In the genomic region with DNA sequence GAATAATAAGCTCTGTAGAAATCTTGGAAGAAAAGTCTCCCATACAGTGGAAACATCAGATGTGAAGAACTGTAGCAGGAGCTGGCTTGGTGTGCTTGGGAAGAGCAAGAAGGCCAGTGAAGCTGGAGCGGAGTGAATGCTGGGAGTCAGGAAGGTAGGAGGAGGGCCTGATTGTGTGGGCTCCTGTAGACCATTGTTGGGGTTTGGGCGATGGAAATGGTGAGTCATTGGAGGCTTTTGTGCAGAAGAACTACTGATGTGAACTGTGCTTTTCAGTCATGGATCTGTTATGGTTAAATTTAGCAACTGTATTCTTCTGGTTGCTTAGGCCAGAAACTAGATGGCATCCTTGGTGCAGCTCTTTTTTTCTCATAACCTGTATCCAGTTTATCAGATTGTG, we compare ENCODE assay signal across 16 cellular contexts. TPM values are rescaled to one million over a fixed set of nuclear protein-coding genes. Genes with fewer than 3 reads are reported as not detected.
A peak's percentile ranks its signal among the peaks of the same experiment; 100 is the strongest.
DNase-seq lines count a peak whose midpoint lies in the region; ATAC-seq and TF ChIP-seq lines count a peak whose summit lies in the region.
"Had no signal": no experiment of that assay in that cellular context is flagged by ENCODE, and none has a peak within 500 bp of the region (broad histone marks: within the 10 kb centered on the region; RNA-seq: fewer than 3 reads in every experiment).

No MANE protein-coding gene starts in this region.

- H3K36me3 Mint-ChIP-seq in activated T-cell treated with anti-CD3 and anti-CD28 coated beads, Interleukin-2, amount 50 U/mL, for 24 hours (ENCODE audit: low read depth): peaks cover 25% of the 10 kb centered on the region
- no peaks in the 10 kb centered on the region for H3K36me3 Mint-ChIP-seq in progenitor cell of endocrine pancreas (ENCODE audit: insufficient read depth)
- H3K36me3 Mint-ChIP-seq: brain, mesothelial cell of epicardium had no signal

- H3K4me3 ChIP-seq in suprapubic skin: no peak overlapping the region

- TF ChIP-seq EP300 in suprapubic skin (IDR thresholded peaks at IDR 0.05): no peak

- no peaks in the 10 kb centered on the region for H3K27me3 Mint-ChIP-seq in activated T-cell treated with anti-CD3 and anti-CD28 coated beads, Interleukin-2, amount 50 U/mL, for 24 hours
- H3K27me3 Mint-ChIP-seq in progenitor cell of endocrine pancreas: no peaks in the 10 kb centered on the region

- no peak overlapping the region for H3K27ac ChIP-seq in suprapubic skin
- H3K27ac ChIP-seq: foreskin keratinocyte, neutrophil, upper lobe of left lung had no signal

- H3K9me3 ChIP-seq in suprapubic skin: no peaks in the 10 kb centered on the region
- H3K9me3 ChIP-seq: neutrophil, upper lobe of left lung had no signal

- H3K4me1 ChIP-seq in suprapubic skin: peaks cover 46% of the 10 kb centered on the region
- H3K4me1 ChIP-seq: foreskin keratinocyte had no signal

- peak; percentile 38 to 45 for DNase-seq in activated T-cell treated with anti-CD3 and anti-CD28 coated beads, Interleukin-2, amount 50 U/mL, for 48 hours
- no peak for DNase-seq in activated T-cell treated with anti-CD3 and anti-CD28 coated beads, Interleukin-2, amount 50 U/mL, for 24 hours
- DNase-seq in M059J (ENCODE audit: low read depth) (peak; percentile 54), dermis blood vessel endothelial cell (peak; percentile 84), progenitor cell of endocrine pancreas (ENCODE audit: low spot score, unreplicated experiment) (no peak), suprapubic skin (ENCODE audit: low spot score in 2 of 2) (no peak)
- DNase-seq in stimulated activated CD4-positive, alpha-beta T cell treated with anti-CD3 and anti-CD28 coated beads, Interleukin-1b, Interleukin-23, amount 100 ng/mL, for 48 hours: peak; percentile 55
- DNase-seq: foreskin keratinocyte, NCI-H1092, NCI-H226, upper lobe of left lung had no signal

- 75% methylated on average over 2 of the region's 2 CpGs for WGBS in suprapubic skin

- H3K9me3 Mint-ChIP-seq in activated T-cell treated with anti-CD3 and anti-CD28 coated beads, Interleukin-2, amount 50 U/mL, for 24 hours: no peaks in the 10 kb centered on the region
- no peaks in the 10 kb centered on the region for H3K9me3 Mint-ChIP-seq in progenitor cell of endocrine pancreas (ENCODE audit: low read depth)
- H3K9me3 Mint-ChIP-seq: activated T-helper 2 cell treated with anti-CD3 and anti-CD28 coated beads, Interferon-gamma antibody, Interleukin-2, Interleukin-4, amounts not matched to agents 10 μg/mL and 5 μg/mL and 100 μg/mL, durations not matched to agents 14 hours and 24 hours and 36 hours; brain; mesothelial cell of epicardium had no signal

- no peaks in the 10 kb centered on the region for H3K27me3 ChIP-seq in suprapubic skin
- H3K27me3 ChIP-seq: foreskin keratinocyte, upper lobe of left lung had no signal

- no peak overlapping the region for H3K27ac Mint-ChIP-seq in activated T-cell treated with anti-CD3 and anti-CD28 coated beads, Interleukin-2, amount 50 U/mL, for 24 hours
- H3K27ac Mint-ChIP-seq in progenitor cell of endocrine pancreas: no peak overlapping the region
- H3K27ac Mint-ChIP-seq: activated T-helper 2 cell treated with anti-CD3 and anti-CD28 coated beads, Interferon-gamma antibody, Interleukin-2, Interleukin-4, amounts not matched to agents 10 μg/mL and 5 μg/mL and 100 μg/mL, durations not matched to agents 14 hours and 24 hours and 36 hours; brain; mesothelial cell of epicardium had no signal

- no peak overlapping the region for H3K4me3 Mint-ChIP-seq in activated T-cell treated with anti-CD3 and anti-CD28 coated beads, Interleukin-2, amount 50 U/mL, for 24 hours
- no peak overlapping the region for H3K4me3 Mint-ChIP-seq in progenitor cell of endocrine pancreas (ENCODE audit: low read depth)
- H3K4me3 Mint-ChIP-seq: brain, mesothelial cell of epicardium had no signal

- TF ChIP-seq CTCF in progenitor cell of endocrine pancreas (IDR thresholded peaks at IDR 0.05; ENCODE audit: unreplicated experiment): no peak
- no peak for TF ChIP-seq CTCF in suprapubic skin (IDR thresholded peaks at IDR 0.05)

- TF ChIP-seq POLR2A in suprapubic skin (IDR thresholded peaks at IDR 0.05): no peak

- ATAC-seq in HG02884 (IDR thresholded peaks at IDR 0.05; ENCODE audit: unreplicated experiment): no peak
- ATAC-seq: foreskin keratinocyte had no signal

- H3K36me3 ChIP-seq in suprapubic skin: no peaks in the 10 kb centered on the region
- H3K36me3 ChIP-seq: neutrophil, upper lobe of left lung had no signal

- peaks cover 35% of the 10 kb centered on the region for H3K4me1 Mint-ChIP-seq in activated T-cell treated with anti-CD3 and anti-CD28 coated beads, Interleukin-2, amount 50 U/mL, for 24 hours (ENCODE audit: low read depth)
- peaks cover 21% of the 10 kb centered on the region for H3K4me1 Mint-ChIP-seq in progenitor cell of endocrine pancreas (ENCODE audit: low read depth)

RNA-seq across cellular contexts. Expression of a gene that starts 2.3 kb away (rescaled TPM):
- 13.1 and 20.8 TPM in 2 replicates for total RNA-seq in M059J (2014; rRNA removed; shearing (Covaris generic))
- total RNA-seq in dermis blood vessel endothelial cell (33.0 and 37.6 TPM in 2 replicates), progenitor cell of endocrine pancreas (40.0 TPM in 2 replicates), suprapubic skin (10 to 100 TPM; 17.6 to 27.4 (median 24.1) TPM)

Comparison
In these comparisons a context has a peak if more than half of its experiments do, and no peak if none do; other contexts are left out.
1. DNase-seq: peak in activated T-cell treated with anti-CD3 and anti-CD28 coated beads, Interleukin-2, amount 50 U/mL, for 48 hours (2 of 2), M059J (single experiment), dermis blood vessel endothelial cell (single experiment) and stimulated activated CD4-positive, alpha-beta T cell treated with anti-CD3 and anti-CD28 coated beads, Interleukin-1b, Interleukin-23, amount 100 ng/mL, for 48 hours (single experiment); none in activated T-cell treated with anti-CD3 and anti-CD28 coated beads, Interleukin-2, amount 50 U/mL, for 24 hours (single experiment), progenitor cell of endocrine pancreas (single experiment) and suprapubic skin (0 of 2).